Comparison of ENCODE assay signal across 17 cellular contexts in genomic region chr9:115997923-115998322, GRCh38.
DNase-seq lines count a peak whose midpoint lies in the region; ATAC-seq and TF ChIP-seq lines count a peak whose summit lies in the region.
"Had no signal": no experiment of that assay in that cellular context is flagged by ENCODE, and none has a peak within 500 bp of the region (broad histone marks: within the 10 kb centered on the region; RNA-seq: fewer than 3 reads in every experiment).

No MANE protein-coding gene starts in this region.

- TF ChIP-seq POLR2A in testis (IDR thresholded peaks at IDR 0.05) = no peak

- H3K9me3 ChIP-seq in GM23248 (ENCODE audit: low read depth) = no peaks in the 10 kb centered on the region
- H3K9me3 ChIP-seq in testis = no peaks in the 10 kb centered on the region
- H3K9me3 ChIP-seq: heart right ventricle, prostate gland had no signal

- no peak for TF ChIP-seq CTCF in foreskin fibroblast (IDR thresholded peaks at IDR 0.05; ENCODE audit: low read depth, low read length)
- no peak for TF ChIP-seq CTCF in testis (IDR thresholded peaks at IDR 0.05)

- no peak overlapping the region for H2AFZ ChIP-seq in GM23248

- H3F3A ChIP-seq in GM23248 (ENCODE audit: insufficient read depth) = peaks cover 46% of the 10 kb centered on the region

- H3K27me3 ChIP-seq in GM23248 (replicated peaks; ENCODE audit: insufficient read depth) (no peaks in the 10 kb centered on the region), testis (no peaks in the 10 kb centered on the region)
- H3K27me3 ChIP-seq: heart right ventricle had no signal

- in situ Hi-C loops in GM23248 (cut with MboI) = no loop called here

- H3K4me1 ChIP-seq in GM23248 (ENCODE audit: insufficient read depth) = peaks cover 74% of the 10 kb centered on the region
- H3K4me1 ChIP-seq in testis = no peaks in the 10 kb centered on the region
- H3K4me1 ChIP-seq: heart right ventricle, prostate gland had no signal

- H3K27ac ChIP-seq in GM23248 (peak overlapping the region; percentile 71), testis (no peak overlapping the region)
- H3K27ac ChIP-seq: heart right ventricle, prostate gland, SK-N-MC, VCaP had no signal

- intact Hi-C loops in testis (cut with DNase I; ENCODE audit: low total_unique reads) = no loop called here

- H4K20me1 ChIP-seq in GM23248 (ENCODE audit: insufficient read depth) = no peaks in the 10 kb centered on the region

- H3K9me2 ChIP-seq in GM23248 (ENCODE audit: insufficient read depth) = no peaks in the 10 kb centered on the region

- H3K4me3 ChIP-seq in GM23248 = no peak overlapping the region
- no peak overlapping the region for H3K4me3 ChIP-seq in foreskin fibroblast (ENCODE audit: low read depth in 1 of 2, low read length in 2 of 2)
- no peak overlapping the region for H3K4me3 ChIP-seq in testis
- H3K4me3 ChIP-seq: heart right ventricle, prostate gland, SK-N-MC had no signal

- WGBS in GM23248 (ENCODE audit: low coverage in 1 of 2, low lambda C conversion rate in 2 of 2, missing lambda C conversion rate in 2 of 2), 2 experiments = 0 to 6% methylated on average over 1 of the region's 1 CpG
- WGBS in testis, 2 donors = 43 to 50% methylated on average over 1 of the region's 1 CpG

- no peaks in the 10 kb centered on the region for H3K79me2 ChIP-seq in GM23248 (ENCODE audit: insufficient read depth)

- H3K9ac ChIP-seq in GM23248 = peak overlapping the region; percentile 20; the same call in 1 of the 2 replicates

- peak; percentile 84 for DNase-seq in GM23248
- peak; percentile 82 to 89 for DNase-seq in foreskin fibroblast
- DNase-seq in testis = peak; percentile 61
- no peak for DNase-seq in epidermal melanocyte (ENCODE audit: insufficient read length, low spot score)
- DNase-seq in stimulated activated naive CD4-positive, alpha-beta T cell treated with Interleukin-2 at 50 U/mL for 16 hours (lab: John Stamatoyannopoulos, UW) = no peak
- no peak for DNase-seq in NOMO-1 treated with dmso at 0.1 percent for 144 hours (lab: John Stamatoyannopoulos, UW; ENCODE audit: unreplicated experiment)
- DNase-seq: activated CD8-positive, alpha-beta memory T cell treated with anti-CD3 and anti-CD28 coated beads for 24 hours; activated gamma-delta T cell; CD8-positive, alpha-beta memory T cell; GF-D8; heart right ventricle; left cardiac atrium; NCI-H1105 had no signal

- peak overlapping the region; percentile 33 for H3K4me2 ChIP-seq in GM23248 (ENCODE audit: unreplicated experiment)

- H3K36me3 ChIP-seq in GM23248 (ENCODE audit: low read depth) (no peaks in the 10 kb centered on the region), testis (ENCODE audit: low read depth, missing control alignments) (no peaks in the 10 kb centered on the region)
- H3K36me3 ChIP-seq: heart right ventricle, prostate gland had no signal

- peak; percentile 70 for ATAC-seq in SK-N-SH treated with all-trans-retinoic acid at 6 μM for 48 hours
- ATAC-seq: heart right ventricle, left cardiac atrium had no signal

TF ChIP-seq in SK-N-SH treated with all-trans-retinoic acid at 6 μM for 48 hours, 23 proteins besides CTCF, POLR2A, EP300 and RAD21:
- no peak for TF ChIP-seq PPARA (CRISPR knock-in tag; IDR thresholded peaks at IDR 0.05; ENCODE audit: borderline replicate concordance)
- TF ChIP-seq TCF4 (CRISPR knock-in tag; IDR thresholded peaks at IDR 0.05; ENCODE audit: borderline replicate concordance) = no peak
- TF ChIP-seq TOX (CRISPR knock-in tag; IDR thresholded peaks at IDR 0.05; ENCODE audit: borderline replicate concordance) = no peak
- peak; percentile 37; the same call in 1 of the 2 replicates for TF ChIP-seq ISL1 (CRISPR knock-in tag; IDR thresholded peaks at IDR 0.05)

Comparison
In these comparisons a context has a peak if more than half of its experiments do, and no peak if none do; other contexts are left out.
1. DNase-seq: peak in GM23248 (single experiment), foreskin fibroblast (2 of 2) and testis (single experiment); none in epidermal melanocyte (single experiment), stimulated activated naive CD4-positive, alpha-beta T cell treated with Interleukin-2 at 50 U/mL for 16 hours (single experiment) and NOMO-1 treated with dmso at 0.1 percent for 144 hours (single experiment).